Comparison of ENCODE assay signal across 12 cellular contexts in the genomic region with DNA sequence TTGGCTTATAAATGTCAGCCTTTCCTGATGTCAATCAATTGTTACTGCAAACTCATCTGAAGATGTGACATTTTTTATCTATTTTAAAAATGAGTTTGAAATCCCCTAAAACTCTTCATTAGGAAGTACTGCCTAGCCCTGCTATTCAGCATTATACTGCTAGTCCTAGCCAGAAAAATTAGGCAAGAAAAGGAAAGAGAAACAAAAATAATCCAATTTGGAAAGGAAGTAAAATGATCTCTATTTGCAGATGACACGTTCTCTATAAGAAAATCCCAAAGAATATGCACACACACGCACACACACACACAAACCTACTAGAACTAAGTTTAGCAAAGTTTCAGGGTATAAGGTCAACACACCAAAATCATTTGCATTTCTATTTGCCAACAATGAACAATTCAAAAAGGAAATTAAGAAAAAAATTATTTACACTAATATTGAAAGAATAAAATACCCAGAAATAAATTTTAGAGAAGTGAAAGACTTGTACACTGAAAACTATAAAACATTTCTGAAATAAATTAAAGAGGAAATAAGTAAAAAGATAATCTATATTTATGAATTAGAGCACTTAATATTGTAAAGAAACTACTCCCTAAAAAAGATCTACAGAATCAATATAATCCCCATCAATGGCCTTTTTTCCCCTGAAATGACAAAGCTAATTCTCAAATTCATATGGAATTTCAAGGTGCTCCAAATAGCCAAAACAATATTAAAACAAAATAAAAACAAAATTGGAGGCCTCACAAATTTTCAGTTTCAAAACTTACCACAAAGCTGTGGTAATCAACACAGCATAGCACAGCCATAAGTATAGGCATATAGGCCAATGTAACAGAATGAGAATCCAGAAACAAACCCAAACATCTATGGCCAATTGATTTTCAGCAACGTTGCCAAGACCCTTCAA.
DNase-seq lines count a peak whose midpoint lies in the region; ATAC-seq and FAIRE-seq lines count a peak whose summit lies in the region.
"Had no signal": no experiment of that assay in that cellular context is flagged by ENCODE, and none has a peak within 500 bp of the region (broad histone marks: within the 10 kb centered on the region; RNA-seq: fewer than 3 reads in every experiment).

No MANE protein-coding gene starts in this region.

- no peak overlapping the region for H3K23ac ChIP-seq in mesenchymal stem cell (ENCODE audit: low read length in 2 of 2)

- no peak overlapping the region for H2BK5ac ChIP-seq in mesenchymal stem cell (ENCODE audit: low read depth, low read length, poor library complexity, severe bottlenecking)

- DNase-seq in frontal cortex (ENCODE audit: low spot score in 2 of 2) = no peak
- no peak for DNase-seq in NCI-H2081 (lab: John Stamatoyannopoulos, UW)
- no peak for DNase-seq in 8988T
- no peak for DNase-seq in mesenchymal stem cell
- DNase-seq: activated CD8-positive, alpha-beta T cell treated with anti-CD3 and anti-CD28 coated beads for 36 hours; cerebellar nuclear complex; NCI-H146; NCI-H82 had no signal

- no peak overlapping the region for H4K91ac ChIP-seq in mesenchymal stem cell (ENCODE audit: low read length)

- H3K9me3 ChIP-seq in mesenchymal stem cell (ENCODE audit: control insufficient read depth, low read length) = no peaks in the 10 kb centered on the region
- H3K9me3 ChIP-seq: HAP-1 had no signal

- H3K14ac ChIP-seq in mesenchymal stem cell (ENCODE audit: low read length in 2 of 2) = no peak overlapping the region

- FAIRE-seq in frontal cortex (lab: Jason Lieb, UNC) = peak; percentile 24

- H3K36me3 ChIP-seq in mesenchymal stem cell (ENCODE audit: control insufficient read depth in 1 of 2, insufficient read depth in 2 of 2, low read depth in 1 of 2, low read length in 2 of 2) = no peaks in the 10 kb centered on the region
- H3K36me3 ChIP-seq: HAP-1 had no signal

- no peak overlapping the region for H2BK15ac ChIP-seq in mesenchymal stem cell (ENCODE audit: low read depth, poor library complexity, severe bottlenecking)

- no peak overlapping the region for H3K4me2 ChIP-seq in mesenchymal stem cell (ENCODE audit: low read length, poor library complexity, severe bottlenecking)

- H3K4me1 ChIP-seq in mesenchymal stem cell (ENCODE audit: control insufficient read depth, insufficient read depth, low read depth, low read length) = no peaks in the 10 kb centered on the region
- H3K4me1 ChIP-seq: HAP-1 had no signal

- no peaks in the 10 kb centered on the region for H3K79me1 ChIP-seq in mesenchymal stem cell (replicated peaks; ENCODE audit: low read length, poor library complexity, severe bottlenecking)

- H4K8ac ChIP-seq in mesenchymal stem cell (ENCODE audit: low read length) = no peak overlapping the region

- H3K9ac ChIP-seq in mesenchymal stem cell (ENCODE audit: low read length) = no peak overlapping the region

- ATAC-seq in GM19035 (IDR thresholded peaks at IDR 0.05; ENCODE audit: unreplicated experiment) (peak; percentile 65), GM21786 (IDR thresholded peaks at IDR 0.05; ENCODE audit: unreplicated experiment) (peak; percentile 66), HG03175 (IDR thresholded peaks at IDR 0.05; ENCODE audit: unreplicated experiment) (peak; percentile 87)
- ATAC-seq: activated CD8-positive, alpha-beta T cell treated with anti-CD3 and anti-CD28 coated beads for 36 hours had no signal

- no peak overlapping the region for H3K4me3 ChIP-seq in mesenchymal stem cell (ENCODE audit: insufficient read depth in 1 of 2, low read depth in 1 of 2, low read length in 2 of 2)
- H3K4me3 ChIP-seq: HAP-1 had no signal

- no peak overlapping the region for H2AFZ ChIP-seq in mesenchymal stem cell (ENCODE audit: low read depth, low read length)

- H3K4ac ChIP-seq in mesenchymal stem cell (ENCODE audit: low read depth in 1 of 2, low read length in 2 of 2) = no peak overlapping the region

- H3K18ac ChIP-seq in mesenchymal stem cell (ENCODE audit: low read depth in 1 of 2, low read length in 2 of 2) = no peak overlapping the region

- H2BK12ac ChIP-seq in mesenchymal stem cell (ENCODE audit: low read length in 2 of 2) = no peak overlapping the region

- WGBS in mesenchymal stem cell = 96% methylated on average over 2 of the region's 3 CpGs

- H2AK5ac ChIP-seq in mesenchymal stem cell (ENCODE audit: low read length, severe bottlenecking) = no peak overlapping the region

- H3K27me3 ChIP-seq in mesenchymal stem cell (ENCODE audit: control insufficient read depth in 1 of 2, insufficient read depth in 1 of 2, low read length in 2 of 2) = no peaks in the 10 kb centered on the region

- no peak overlapping the region for H3K27ac ChIP-seq in mesenchymal stem cell (ENCODE audit: low read length, poor library complexity, severe bottlenecking)

- H2BK120ac ChIP-seq in mesenchymal stem cell (ENCODE audit: low read depth, low read length) = no peak overlapping the region
